Comparison of ENCODE assay signal across 1 cellular context in genomic region chr1:119323216-119323982, GRCh38.
TF ChIP-seq lines count a peak whose summit lies in the region.

No MANE protein-coding gene starts in this region.

TF ChIP-seq in SK-N-SH, 30 proteins besides CTCF, POLR2A, EP300 and RAD21 (continued from another document):
- TF ChIP-seq FOSL2 (IDR thresholded peaks at IDR 0.05; ENCODE audit: borderline replicate concordance, low read depth) = no peak
- no peak for TF ChIP-seq RCOR1 (IDR thresholded peaks at IDR 0.05; ENCODE audit: low read length)
- TF ChIP-seq MEF2A (IDR thresholded peaks at IDR 0.05; ENCODE audit: borderline replicate concordance, low read depth) = no peak
- TF ChIP-seq TEAD4 (IDR thresholded peaks at IDR 0.05; ENCODE audit: borderline replicate concordance, insufficient read depth) = no peak
- no peak for TF ChIP-seq JUND (IDR thresholded peaks at IDR 0.05)
- TF ChIP-seq FOXJ3 (CRISPR knock-in tag; IDR thresholded peaks at IDR 0.05) = no peak
- no peak for TF ChIP-seq USF2 (IDR thresholded peaks at IDR 0.05; ENCODE audit: borderline replicate concordance, low read depth, low read length)
- no peak for TF ChIP-seq RXRA (IDR thresholded peaks at IDR 0.05; ENCODE audit: borderline replicate concordance, low read depth)
- no peak for TF ChIP-seq POLR2AphosphoS5 (IDR thresholded peaks at IDR 0.05; ENCODE audit: low read depth, low read length)
- no peak for TF ChIP-seq GATA2 (CRISPR knock-in tag; IDR thresholded peaks at IDR 0.05)
- no peak for TF ChIP-seq TCF12 (IDR thresholded peaks at IDR 0.05)
- no peak for TF ChIP-seq MAX (IDR thresholded peaks at IDR 0.05; ENCODE audit: low read depth)
- no peak for TF ChIP-seq GABPA (IDR thresholded peaks at IDR 0.05; ENCODE audit: low read depth)
- TF ChIP-seq EZH2phosphoT487 (IDR thresholded peaks at IDR 0.05; ENCODE audit: borderline replicate concordance, low read depth) = no peak
- no peak for TF ChIP-seq CHD2 (IDR thresholded peaks at IDR 0.05; ENCODE audit: low read length, partially characterized antibody)
